ENCODE assay signal across 8 cellular contexts in genomic region chr14:61761959-61762786, GRCh38.
DNase-seq lines count a peak whose midpoint lies in the region; ATAC-seq and FAIRE-seq lines count a peak whose summit lies in the region.

TSS of gene SNAPC1 (plus strand) at chr14:61762420. CDS start at chr14:61762461, 41 bp downstream.

- FAIRE-seq in colon (lab: Jason Lieb, UNC): peak; percentile 80

- peak within 1 kb of the TSS; percentile 80 for H3K9ac ChIP-seq in BLaER1

- peak within 1 kb of the TSS; percentile 82 for H3K4me3 ChIP-seq in BLaER1

- H3K27me3 ChIP-seq in BLaER1: no peaks in the 10 kb centered on the region

- peaks cover 17% of the 10 kb centered on the region for H3K36me3 ChIP-seq in BLaER1

- peaks cover 34% of the 10 kb centered on the region; the same call in 1 of the 2 replicates for H4K20me1 ChIP-seq in BLaER1

- peak within 1 kb of the TSS; percentile 88 for H3K4me2 ChIP-seq in BLaER1

- peak within 1 kb of the TSS; percentile 74 for H3K27ac ChIP-seq in BLaER1

- H3K9me3 ChIP-seq in BLaER1: no peaks in the 10 kb centered on the region

- ATAC-seq in GM19324 (IDR thresholded peaks at IDR 0.05; ENCODE audit: low FRiP score, unreplicated experiment) (peak; percentile 100), HG03460 (IDR thresholded peaks at IDR 0.05; ENCODE audit: unreplicated experiment) (peak; percentile 97)

- H3K4me1 ChIP-seq in BLaER1: peaks cover 39% of the 10 kb centered on the region

- DNase-seq in NCI-H524 treated with DMSO at 0.1 percent for 48 hours (lab: John Stamatoyannopoulos, UW): peak; percentile 98
- peak; percentile 99 for DNase-seq in activated CD4-positive, alpha-beta T cell treated with anti-CD3 and anti-CD28 coated beads for 48 hours
- peak; percentile 99 for DNase-seq in kidney glomerular epithelial cell (lab: John Stamatoyannopoulos, UW)
- peak; percentile 93 to 96 for DNase-seq in stimulated activated CD4-positive, alpha-beta T cell treated with anti-CD3 and anti-CD28 coated beads, Interleukin-15, amount 100 ng/mL, for 48 hours (ENCODE audit: low read depth in 2 of 2)

Comparison
In these comparisons a context has a peak if more than half of its experiments do, and no peak if none do; other contexts are left out.
1. Peak in every context shown above with its lines: DNase-seq, ATAC-seq, H3K4me3 ChIP-seq and H3K27ac ChIP-seq.